8 cellular contexts compared by ENCODE assay signal in genomic region chrX:138775501-138775900, GRCh38.
DNase-seq lines count a peak whose midpoint lies in the region; ATAC-seq and TF ChIP-seq lines count a peak whose summit lies in the region.

No MANE protein-coding gene starts in this region.

- H3K9ac ChIP-seq in liver (ENCODE audit: low read depth in 1 of 2, low read length in 2 of 2) = no peak overlapping the region

- no peak overlapping the region for H3K27ac ChIP-seq in liver (ENCODE audit: low read depth in 1 of 2, low read length in 2 of 2)

- H3K4me1 Mint-ChIP-seq in HFFc6 (ENCODE audit: low read depth) = peaks cover 6% of the 10 kb centered on the region; the same call in 1 of the 2 replicates
- H3K4me1 Mint-ChIP-seq in activated T-cell treated with anti-CD3 and anti-CD28 coated beads, Interleukin-2, amount 50 U/mL, for 24 hours (ENCODE audit: low read depth) = no peaks in the 10 kb centered on the region

- peak; percentile 66 for TF ChIP-seq CTCF in HFFc6 (IDR thresholded peaks at IDR 0.05)
- peak; percentile 40 for TF ChIP-seq CTCF in liver (IDR thresholded peaks at IDR 0.05; ENCODE audit: low read depth, low read length, missing input control)

- H3K27me3 ChIP-seq in liver (ENCODE audit: control insufficient read depth in 4 of 4, insufficient read depth in 4 of 4, low read length in 3 of 4) = peaks cover 0 to 2% (median 0%) of the 10 kb centered on the region in 4 donors

- peak; percentile 58 to 76 for TF ChIP-seq RAD21 in liver (IDR thresholded peaks at IDR 0.05)

- no peak overlapping the region for H3K4me3 ChIP-seq in liver (ENCODE audit: low read depth in 1 of 3, low read length in 3 of 3)

- peak; percentile 26 for DNase-seq in DMS53 treated with DMSO at 0.1 percent for 48 hours (lab: John Stamatoyannopoulos, UW; ENCODE audit: unreplicated experiment)
- DNase-seq in HFFc6 = peak; percentile 13
- peak; percentile 10 for DNase-seq in amniotic epithelial cell (ENCODE audit: low read depth)
- DNase-seq in occipital lobe (lab: John Stamatoyannopoulos, UW) = no peak
- DNase-seq in activated T-cell treated with anti-CD3 and anti-CD28 coated beads, Interleukin-2, amount 50 U/mL, for 24 hours = no peak
- DNase-seq in sciatic nerve (ENCODE audit: low spot score) = no peak

- ATAC-seq in HG02970 (IDR thresholded peaks at IDR 0.05; ENCODE audit: low FRiP score, unreplicated experiment) (no peak), sciatic nerve (no peak)

- no peak overlapping the region for H3K4me3 Mint-ChIP-seq in HFFc6
- H3K4me3 Mint-ChIP-seq in activated T-cell treated with anti-CD3 and anti-CD28 coated beads, Interleukin-2, amount 50 U/mL, for 24 hours = no peak overlapping the region

- 4% methylated on average over 5 of the region's 5 CpGs for WGBS in liver

- H3K27ac Mint-ChIP-seq in HFFc6 = no peak overlapping the region
- no peak overlapping the region for H3K27ac Mint-ChIP-seq in activated T-cell treated with anti-CD3 and anti-CD28 coated beads, Interleukin-2, amount 50 U/mL, for 24 hours

- no peaks in the 10 kb centered on the region for H3K36me3 ChIP-seq in liver (ENCODE audit: control insufficient read depth in 4 of 4, insufficient read depth in 3 of 4, low read depth in 1 of 4, low read length in 3 of 4)

- peaks cover 2% of the 10 kb centered on the region; the same call in 1 of the 2 replicates for H3K27me3 Mint-ChIP-seq in HFFc6 (ENCODE audit: insufficient read depth)
- H3K27me3 Mint-ChIP-seq in activated T-cell treated with anti-CD3 and anti-CD28 coated beads, Interleukin-2, amount 50 U/mL, for 24 hours = peaks cover 24% of the 10 kb centered on the region

- intact Hi-C loops in sciatic nerve (cut with DNase I) = no loop called here

- H3K9me3 Mint-ChIP-seq in HFFc6 = no peaks in the 10 kb centered on the region; the same call in 1 of the 2 replicates
- H3K9me3 Mint-ChIP-seq in activated T-cell treated with anti-CD3 and anti-CD28 coated beads, Interleukin-2, amount 50 U/mL, for 24 hours = no peaks in the 10 kb centered on the region

- no peaks in the 10 kb centered on the region for H3K36me3 Mint-ChIP-seq in HFFc6 (ENCODE audit: low read depth)
- no peaks in the 10 kb centered on the region for H3K36me3 Mint-ChIP-seq in activated T-cell treated with anti-CD3 and anti-CD28 coated beads, Interleukin-2, amount 50 U/mL, for 24 hours (ENCODE audit: low read depth)

- peaks cover 0 to 3% (median 0%) of the 10 kb centered on the region in 4 donors for H3K4me1 ChIP-seq in liver (ENCODE audit: control insufficient read depth in 4 of 4, insufficient read depth in 4 of 4, low read length in 3 of 4)

- H3K9me3 ChIP-seq in liver (ENCODE audit: control insufficient read depth in 4 of 4, low read length in 3 of 4) = no peaks in the 10 kb centered on the region

TF ChIP-seq in liver, 16 proteins besides CTCF, POLR2A, EP300 and RAD21:
- TF ChIP-seq ZBTB33 (IDR thresholded peaks at IDR 0.05) (no peak), MAX (IDR thresholded peaks at IDR 0.05) (no peak), JUND (IDR thresholded peaks at IDR 0.05) (no peak), HNF4A (conservative IDR thresholded peaks at IDR 0.05) (no peak), NR2F2 (IDR thresholded peaks at IDR 0.05) (no peak), GABPA (IDR thresholded peaks at IDR 0.05 in 1 of 2, conservative IDR thresholded peaks at IDR 0.05 in 1 of 2) (no peak), TAF1 (conservative IDR thresholded peaks at IDR 0.05) (no peak)
- TF ChIP-seq, protein P1, sequence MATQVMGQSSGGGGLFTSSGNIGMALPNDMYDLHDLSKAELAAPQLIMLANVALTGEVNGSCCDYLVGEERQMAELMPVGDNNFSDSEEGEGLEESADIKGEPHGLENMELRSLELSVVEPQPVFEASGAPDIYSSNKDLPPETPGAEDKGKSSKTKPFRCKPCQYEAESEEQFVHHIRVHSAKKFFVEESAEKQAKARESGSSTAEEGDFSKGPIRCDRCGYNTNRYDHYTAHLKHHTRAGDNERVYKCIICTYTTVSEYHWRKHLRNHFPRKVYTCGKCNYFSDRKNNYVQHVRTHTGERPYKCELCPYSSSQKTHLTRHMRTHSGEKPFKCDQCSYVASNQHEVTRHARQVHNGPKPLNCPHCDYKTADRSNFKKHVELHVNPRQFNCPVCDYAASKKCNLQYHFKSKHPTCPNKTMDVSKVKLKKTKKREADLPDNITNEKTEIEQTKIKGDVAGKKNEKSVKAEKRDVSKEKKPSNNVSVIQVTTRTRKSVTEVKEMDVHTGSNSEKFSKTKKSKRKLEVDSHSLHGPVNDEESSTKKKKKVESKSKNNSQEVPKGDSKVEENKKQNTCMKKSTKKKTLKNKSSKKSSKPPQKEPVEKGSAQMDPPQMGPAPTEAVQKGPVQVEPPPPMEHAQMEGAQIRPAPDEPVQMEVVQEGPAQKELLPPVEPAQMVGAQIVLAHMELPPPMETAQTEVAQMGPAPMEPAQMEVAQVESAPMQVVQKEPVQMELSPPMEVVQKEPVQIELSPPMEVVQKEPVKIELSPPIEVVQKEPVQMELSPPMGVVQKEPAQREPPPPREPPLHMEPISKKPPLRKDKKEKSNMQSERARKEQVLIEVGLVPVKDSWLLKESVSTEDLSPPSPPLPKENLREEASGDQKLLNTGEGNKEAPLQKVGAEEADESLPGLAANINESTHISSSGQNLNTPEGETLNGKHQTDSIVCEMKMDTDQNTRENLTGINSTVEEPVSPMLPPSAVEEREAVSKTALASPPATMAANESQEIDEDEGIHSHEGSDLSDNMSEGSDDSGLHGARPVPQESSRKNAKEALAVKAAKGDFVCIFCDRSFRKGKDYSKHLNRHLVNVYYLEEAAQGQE (IDR thresholded peaks at IDR 0.05) = no peak
TF ChIP-seq in liver: peak in this region for 0.

Comparison
In these comparisons a context has a peak if more than half of its experiments do, and no peak if none do; other contexts are left out.
1. DNase-seq: peak in DMS53 treated with DMSO at 0.1 percent for 48 hours (single experiment), HFFc6 (single experiment) and amniotic epithelial cell (single experiment); none in occipital lobe (single experiment), activated T-cell treated with anti-CD3 and anti-CD28 coated beads, Interleukin-2, amount 50 U/mL, for 24 hours (single experiment) and sciatic nerve (single experiment).